Comparison of ENCODE assay signal across 8 cellular contexts in genomic region chr2:183038341-183039300, GRCh38. TPM values are rescaled to one million over a fixed set of nuclear protein-coding genes. Genes with fewer than 3 reads are reported as not detected.
A peak's percentile ranks its signal among the peaks of the same experiment; 100 is the strongest.
DNase-seq lines count a peak whose midpoint lies in the region; ATAC-seq and TF ChIP-seq lines count a peak whose summit lies in the region.

Gene NCKAP1, minus strand, starts transcription at chr2:183038457. Its CDS starts 358 bp downstream, at chr2:183038099.

- ATAC-seq in GM21576 (IDR thresholded peaks at IDR 0.05; ENCODE audit: unreplicated experiment) (peak; percentile 74), SK-N-SH treated with all-trans-retinoic acid at 6 μM for 48 hours (peak; percentile 89)
- peak; percentile 88 for ATAC-seq in activated naive CD8-positive, alpha-beta T cell treated with anti-CD3 and anti-CD28 coated beads, Interleukin-2, amount 10 ng/mL, durations not matched to agents 7 days and 5 days (ENCODE audit: low read depth)

- no peaks in the 10 kb centered on the region for H3K36me3 Mint-ChIP-seq in activated naive CD8-positive, alpha-beta T cell treated with anti-CD3 and anti-CD28 coated beads, Interleukin-2, amount 10 ng/mL, durations not matched to agents 7 days and 5 days
- no peaks in the 10 kb centered on the region for H3K36me3 Mint-ChIP-seq in glutamatergic neuron (ENCODE audit: unreplicated experiment)

- POLR2A ChIA-PET in activated naive CD8-positive, alpha-beta T cell treated with anti-CD3 and anti-CD28 coated beads, Interleukin-2, amount 10 ng/mL, durations not matched to agents 7 days and 5 days (lab: Charles Lee): no interaction called here

- H3K9me3 Mint-ChIP-seq in activated naive CD8-positive, alpha-beta T cell treated with anti-CD3 and anti-CD28 coated beads, Interleukin-2, amount 10 ng/mL, durations not matched to agents 7 days and 5 days: no peaks in the 10 kb centered on the region
- H3K9me3 Mint-ChIP-seq in glutamatergic neuron (ENCODE audit: unreplicated experiment): peaks cover 9% of the 10 kb centered on the region

- peak within 1 kb of the TSS; percentile 81 for H3K27ac ChIP-seq in substantia nigra (ENCODE audit: low read depth, low read length, poor library complexity, severe bottlenecking)

- peaks cover 79% of the 10 kb centered on the region for H3K27me3 Mint-ChIP-seq in activated naive CD8-positive, alpha-beta T cell treated with anti-CD3 and anti-CD28 coated beads, Interleukin-2, amount 10 ng/mL, durations not matched to agents 7 days and 5 days
- H3K27me3 Mint-ChIP-seq in glutamatergic neuron (ENCODE audit: unreplicated experiment): peaks cover 6% of the 10 kb centered on the region

- H3K4me3 Mint-ChIP-seq in activated naive CD8-positive, alpha-beta T cell treated with anti-CD3 and anti-CD28 coated beads, Interleukin-2, amount 10 ng/mL, durations not matched to agents 7 days and 5 days: peak within 1 kb of the TSS; percentile 86
- peak within 1 kb of the TSS; percentile 89 for H3K4me3 Mint-ChIP-seq in glutamatergic neuron (ENCODE audit: unreplicated experiment)

- peak within 1 kb of the TSS; percentile 53 for H3K4me3 ChIP-seq in Jurkat, Clone E6-1 (ENCODE audit: low read length)

- DNase-seq in DMS53 (lab: John Stamatoyannopoulos, UW) (peak; percentile 98), glutamatergic neuron (peak; percentile 96), occipital lobe (lab: John Stamatoyannopoulos, UW) (peak; percentile 75), substantia nigra (lab: John Stamatoyannopoulos, UW) (peak; percentile 5 to 93 (median 78))
- DNase-seq in Jurkat, Clone E6-1 (ENCODE audit: low read depth, low spot score): peak; percentile 32
- DNase-seq in activated naive CD8-positive, alpha-beta T cell treated with anti-CD3 and anti-CD28 coated beads, Interleukin-2, amount 10 ng/mL, durations not matched to agents 7 days and 5 days: peak; percentile 91

- peaks cover 25% of the 10 kb centered on the region for H3K4me1 Mint-ChIP-seq in activated naive CD8-positive, alpha-beta T cell treated with anti-CD3 and anti-CD28 coated beads, Interleukin-2, amount 10 ng/mL, durations not matched to agents 7 days and 5 days
- H3K4me1 Mint-ChIP-seq in glutamatergic neuron (ENCODE audit: low read depth, unreplicated experiment): peaks cover 24% of the 10 kb centered on the region

- peak; percentile 95 for TF ChIP-seq CTCF in glutamatergic neuron (IDR thresholded peaks at IDR 0.05; ENCODE audit: partially characterized antibody, unreplicated experiment)

- H3K27ac Mint-ChIP-seq in activated naive CD8-positive, alpha-beta T cell treated with anti-CD3 and anti-CD28 coated beads, Interleukin-2, amount 10 ng/mL, durations not matched to agents 7 days and 5 days: no peak within 1 kb of the TSS
- H3K27ac Mint-ChIP-seq in glutamatergic neuron (ENCODE audit: unreplicated experiment): peak within 1 kb of the TSS; percentile 93

TF ChIP-seq in SK-N-SH treated with all-trans-retinoic acid at 6 μM for 48 hours, 23 proteins besides CTCF, POLR2A, EP300 and RAD21:
- TF ChIP-seq TSHZ2 (CRISPR knock-in tag; IDR thresholded peaks at IDR 0.05) (0 out of 2 replicates have a peak, but pooled peaks have one; percentile 48), TCF4 (CRISPR knock-in tag; IDR thresholded peaks at IDR 0.05; ENCODE audit: borderline replicate concordance) (no peak)

RNA-seq across cellular contexts. Expression of gene NCKAP1, which starts in this region (rescaled TPM):
- polyA plus RNA-seq in Jurkat, Clone E6-1 (2012; ENCODE audit: insufficient read depth, insufficient read length): 15.0 TPM
- 1 to 10 TPM in 1 of 2 experiments, under 1 TPM in 1; 0.69 to 1.2 TPM for total RNA-seq in activated naive CD8-positive, alpha-beta T cell treated with anti-CD3 and anti-CD28 coated beads, Interleukin-2, amount 10 ng/mL, durations not matched to agents 7 days and 5 days
- total RNA-seq in glutamatergic neuron (ENCODE audit: unreplicated experiment) (116 TPM), occipital lobe (244 TPM)

Comparison
In these comparisons a context has a peak if more than half of its experiments do, and no peak if none do; other contexts are left out.
1. Peak in every context shown above with its lines: DNase-seq, ATAC-seq, H3K4me3 ChIP-seq and H3K27ac ChIP-seq.
2. RNA of gene NCKAP1 (total RNA-seq): 244 TPM in occipital lobe (single experiment) and 116 TPM in glutamatergic neuron (single experiment); 0.69 to 1.2 TPM in activated naive CD8-positive, alpha-beta T cell treated with anti-CD3 and anti-CD28 coated beads, Interleukin-2, amount 10 ng/mL, durations not matched to agents 7 days and 5 days; every median in the first group is over 10 times any median in the second.
3. DNase-seq: peak in every context shown above with its lines; median percentile 98 in DMS53; 96 in glutamatergic neuron; 91 in activated naive CD8-positive, alpha-beta T cell treated with anti-CD3 and anti-CD28 coated beads, Interleukin-2, amount 10 ng/mL, durations not matched to agents 7 days and 5 days; 78 in substantia nigra; 75 in occipital lobe; 32 in Jurkat, Clone E6-1.